In genomic region chrX:37776987-37777325, GRCh38 we compare ENCODE assay signal across 1 cellular context.
TF ChIP-seq lines count a peak whose summit lies in the region.

No MANE protein-coding gene starts in this region.

TF ChIP-seq in GM12878, 131 proteins besides CTCF, POLR2A, EP300 and RAD21 (continued from another document):
- TF ChIP-seq CUX1 (IDR thresholded peaks at IDR 0.05; ENCODE audit: insufficient replicate concordance, low read depth, low read length), result peak; percentile 11
- TF ChIP-seq IRF3 (IDR thresholded peaks at IDR 0.05), result no peak
- TF ChIP-seq RELB (IDR thresholded peaks at IDR 0.05; ENCODE audit: low read depth), result peak; percentile 85; the same call in 1 of the 2 replicates
